ENCODE assay signal across 19 cellular contexts in the genomic region with DNA sequence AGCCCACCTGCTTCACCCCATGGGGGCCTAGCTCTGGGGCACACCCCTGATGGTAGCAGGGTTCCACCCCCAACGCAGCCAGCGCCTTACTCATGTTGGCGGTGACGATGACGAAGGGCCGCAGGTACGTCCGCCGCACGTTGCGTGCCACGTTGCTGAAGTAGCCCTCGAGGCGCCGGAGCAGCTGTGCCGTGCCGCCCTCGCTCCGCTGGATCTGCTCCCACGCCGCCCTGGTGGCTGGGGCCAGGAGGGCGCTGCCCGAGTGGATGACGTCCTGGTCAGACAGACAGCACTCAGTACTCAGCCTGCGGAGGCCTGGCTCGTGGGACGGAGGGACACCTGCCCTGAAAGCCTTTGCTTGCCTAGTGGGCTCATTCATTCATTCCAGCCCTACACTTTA. TPM values are rescaled to one million over a fixed set of nuclear protein-coding genes. Genes with fewer than 3 reads are reported as not detected.
DNase-seq lines count a peak whose midpoint lies in the region; TF ChIP-seq lines count a peak whose summit lies in the region.
"Had no signal": no experiment of that assay in that cellular context is flagged by ENCODE, and none has a peak within 500 bp of the region (broad histone marks: within the 10 kb centered on the region; RNA-seq: fewer than 3 reads in every experiment).

No MANE protein-coding gene starts in this region.

- H2BK5ac ChIP-seq in H9 (ENCODE audit: insufficient read length, low read length) = no peak overlapping the region
- H2BK5ac ChIP-seq in neuronal stem cell (ENCODE audit: low read length) = no peak overlapping the region

- H3K23ac ChIP-seq in H9 (ENCODE audit: insufficient read length, low read depth, low read length) (no peak overlapping the region), neuronal stem cell (ENCODE audit: low read depth, low read length, poor library complexity) (peak overlapping the region; percentile 80)

- H2BK12ac ChIP-seq in H9 (ENCODE audit: insufficient read length, low read depth, low read length) (no peak overlapping the region), neuronal stem cell (ENCODE audit: low read length) (peak overlapping the region; percentile 84)

- 0 out of 2 replicates have a peak, but pooled peaks have one; percentile 2 for TF ChIP-seq CTCF in AG04450 (IDR thresholded peaks at IDR 0.05; ENCODE audit: low read depth, low read length)
- TF ChIP-seq CTCF in H9 (conservative IDR thresholded peaks at IDR 0.05) = peak; percentile 53
- peak; percentile 38 for TF ChIP-seq CTCF in chondrocyte (IDR thresholded peaks at IDR 0.05)

- peaks cover 0 to 14% (median 11%) of the 10 kb centered on the region in 3 experiments; a peak in 4 of 7 replicates for H3K36me3 Mint-ChIP-seq in H9 (ENCODE audit: insufficient read depth in 1 of 3, low read depth in 3 of 3)
- peaks cover 9% of the 10 kb centered on the region for H3K36me3 Mint-ChIP-seq in chondrocyte (ENCODE audit: low read depth)
- H3K36me3 Mint-ChIP-seq: CD8-positive, alpha-beta T cell had no signal

- no peak overlapping the region for H3T11ph ChIP-seq in H9 (ENCODE audit: low read length)

- H2AFZ ChIP-seq in H9 (ENCODE audit: low read length) (no peak overlapping the region), neuronal stem cell (ENCODE audit: low read length) (no peak overlapping the region)

- H3K4me3 Mint-ChIP-seq in H9 (no peak overlapping the region), chondrocyte (ENCODE audit: unreplicated experiment) (no peak overlapping the region)
- H3K4me3 Mint-ChIP-seq: activated CD8-positive, alpha-beta T cell treated with anti-CD3 and anti-CD28 coated beads for 36 hours; CD8-positive, alpha-beta T cell; T-helper 2 cell treated with Interferon-gamma antibody and Interleukin-4, amounts not matched to agents 5 μg/mL and 100 μg/mL, for 36 hours had no signal

- no peak overlapping the region for H2BK15ac ChIP-seq in H9 (ENCODE audit: low read depth, low read length)
- no peak overlapping the region for H2BK15ac ChIP-seq in neuronal stem cell (ENCODE audit: low read length)

- DNase-seq in AG04450 (ENCODE audit: low read depth, low spot score) = no peak
- DNase-seq in H9 = no peak
- no peak for DNase-seq in chondrocyte (ENCODE audit: low spot score)
- DNase-seq in neuronal stem cell (ENCODE audit: low spot score) = no peak
- no peak for DNase-seq in dermis blood vessel endothelial cell
- no peak for DNase-seq in superior temporal gyrus (ENCODE audit: extremely low spot score)
- no peak for DNase-seq in globus pallidus (ENCODE audit: low spot score)
- DNase-seq: activated CD8-positive, alpha-beta T cell treated with anti-CD3 and anti-CD28 coated beads for 36 hours; activated naive CD4-positive, alpha-beta T cell; activated T-cell treated with anti-CD3 and anti-CD28 coated beads, Interleukin-2, amount 50 U/mL, for 1 hour; amygdala; CD8-positive, alpha-beta T cell; gastrocnemius medialis; IMR-90; kidney glomerular epithelial cell; NCI-H1694 treated with DMSO at 0.1 percent for 48 hours; NK-92 treated with Interleukin-12 subunit alpha and Interleukin-12 subunit beta, amount 100 ng/mL, for 24 hours had no signal

- no peak overlapping the region for H2AK5ac ChIP-seq in H9 (ENCODE audit: insufficient read length, low read length)
- H2AK5ac ChIP-seq in neuronal stem cell (ENCODE audit: low read depth, low read length) = no peak overlapping the region

- no peaks in the 10 kb centered on the region for H3K23me2 ChIP-seq in H9 (ENCODE audit: insufficient read length, low read depth, low read length, poor library complexity, severe bottlenecking)

- H3K4me1 Mint-ChIP-seq in H9 (peaks cover 2 to 7% of the 10 kb centered on the region in 2 experiments), chondrocyte (ENCODE audit: low read depth) (peaks cover 15% of the 10 kb centered on the region)

- H3K27me3 ChIP-seq in AG04450 (ENCODE audit: control insufficient read depth, insufficient read depth, low read length) (no peaks in the 10 kb centered on the region), H9 (ENCODE audit: insufficient read depth, low read length) (no peaks in the 10 kb centered on the region), neuronal stem cell (ENCODE audit: control insufficient read depth in 3 of 3, insufficient read depth in 3 of 3, low read depth in 1 of 3, low read length in 3 of 3) (no peaks in the 10 kb centered on the region)
- H3K27me3 ChIP-seq: gastrocnemius medialis, suprapubic skin had no signal

- H3K4me1 ChIP-seq in H9 (ENCODE audit: insufficient read depth, low read length) = no peaks in the 10 kb centered on the region
- peaks cover 0 to 2% of the 10 kb centered on the region in 2 donors for H3K4me1 ChIP-seq in neuronal stem cell (ENCODE audit: control insufficient read depth in 2 of 2, insufficient read depth in 1 of 2, low read depth in 1 of 2, low read length in 2 of 2)

- peaks cover 2 to 25% of the 10 kb centered on the region in 2 donors for H3K36me3 ChIP-seq in neuronal stem cell (replicated peaks in 1 of 2; ENCODE audit: control insufficient read depth in 2 of 2, insufficient read depth in 2 of 2, low read length in 2 of 2)
- H3K36me3 ChIP-seq: gastrocnemius medialis had no signal

- no peak overlapping the region for H4K5ac ChIP-seq in H9 (ENCODE audit: insufficient read length, low read depth, low read length)

- H2BK120ac ChIP-seq in H9 (ENCODE audit: low read depth, low read length, poor library complexity, severe bottlenecking) = no peak overlapping the region
- no peak overlapping the region for H2BK120ac ChIP-seq in neuronal stem cell (ENCODE audit: low read depth, low read length)

- H3K9me3 Mint-ChIP-seq in H9 = no peaks in the 10 kb centered on the region; a peak in 1 of 5 replicates
- H3K9me3 Mint-ChIP-seq in chondrocyte (ENCODE audit: low read depth) = no peaks in the 10 kb centered on the region
- H3K9me3 Mint-ChIP-seq: activated CD8-positive, alpha-beta T cell treated with anti-CD3 and anti-CD28 coated beads for 36 hours; CD8-positive, alpha-beta T cell; T-helper 2 cell treated with Interferon-gamma antibody and Interleukin-4, amounts not matched to agents 5 μg/mL and 100 μg/mL, for 36 hours had no signal

- H3K4ac ChIP-seq in H9 (ENCODE audit: low read depth, low read length) (no peak overlapping the region), neuronal stem cell (ENCODE audit: low read length) (peak overlapping the region; percentile 17)

- H3K79me1 ChIP-seq in H9 (ENCODE audit: insufficient read depth, low read depth, low read length, poor library complexity, severe bottlenecking) (no peaks in the 10 kb centered on the region), neuronal stem cell (ENCODE audit: low read depth, low read length) (no peaks in the 10 kb centered on the region)

- CTCF ChIA-PET in AG04450 (lab: Charles Lee) = interaction anchor here (0.7 kb wide), 1 partner anchor 19 kb away, joined by 4 read pairs; no protein-coding TSS in a partner anchor

- H3K4me2 ChIP-seq in H9 (ENCODE audit: insufficient read depth, insufficient read length, low read length) (no peak overlapping the region), neuronal stem cell (ENCODE audit: insufficient read depth, low read length, poor library complexity, severe bottlenecking) (no peak overlapping the region)

- H3K27ac Mint-ChIP-seq in H9 (no peak overlapping the region), chondrocyte (ENCODE audit: unreplicated experiment) (no peak overlapping the region)
- H3K27ac Mint-ChIP-seq: activated CD8-positive, alpha-beta T cell treated with anti-CD3 and anti-CD28 coated beads for 36 hours; CD8-positive, alpha-beta T cell; T-helper 2 cell treated with Interferon-gamma antibody and Interleukin-4, amounts not matched to agents 5 μg/mL and 100 μg/mL, for 36 hours had no signal

- no peak overlapping the region for H3K14ac ChIP-seq in H9 (ENCODE audit: insufficient read depth, low read length)
- H3K14ac ChIP-seq in neuronal stem cell (ENCODE audit: low read length) = no peak overlapping the region

- no peaks in the 10 kb centered on the region for H3K79me2 ChIP-seq in H9 (ENCODE audit: insufficient read depth, low read length)

- no peak overlapping the region for H3K4me3 ChIP-seq in AG04450 (ENCODE audit: low read depth, low read length)
- H3K4me3 ChIP-seq in neuronal stem cell (ENCODE audit: low read length in 2 of 2) = peak overlapping the region in 1 of 2 donors; percentile 67
- H3K4me3 ChIP-seq: gastrocnemius medialis, suprapubic skin had no signal

- no CpG with 5 or more reads among the region's 27 CpGs for WGBS in H9 (ENCODE audit: extremely low coverage, insufficient read length, low lambda C conversion rate)
- no CpG with 5 or more reads among the region's 27 CpGs for WGBS in neuronal stem cell (ENCODE audit: extremely low coverage in 2 of 2, insufficient read length in 2 of 2, insufficient replicate concordance in 1 of 2), 2 donors

- H4K8ac ChIP-seq in H9 (replicated peaks; ENCODE audit: insufficient read length, low read depth, low read length) (no peak overlapping the region), neuronal stem cell (ENCODE audit: low read depth, low read length) (no peak overlapping the region)

- POLR2A ChIA-PET in AG04450 (lab: Yijun Ruan, JAX) = no interaction called here

- no peak overlapping the region for H3K9ac ChIP-seq in H9 (ENCODE audit: extremely low read depth, insufficient read length, low read length)
- H3K9ac ChIP-seq in neuronal stem cell (ENCODE audit: low read depth, low read length, poor library complexity) = no peak overlapping the region

- H4K91ac ChIP-seq in H9 (ENCODE audit: insufficient read length, low read depth, low read length) (no peak overlapping the region), neuronal stem cell (ENCODE audit: low read depth, low read length, poor library complexity) (no peak overlapping the region)

- H2BK20ac ChIP-seq in H9 (ENCODE audit: low read depth, low read length, poor library complexity, severe bottlenecking) = no peak overlapping the region

- H3K27ac ChIP-seq in AG04450 (ENCODE audit: low read depth, low read length) = no peak overlapping the region
- no peak overlapping the region for H3K27ac ChIP-seq in H9 (ENCODE audit: insufficient read length, low read depth, low read length)
- no peak overlapping the region for H3K27ac ChIP-seq in neuronal stem cell (replicated peaks; ENCODE audit: low read length)
- H3K27ac ChIP-seq: gastrocnemius medialis, suprapubic skin had no signal

- H3K18ac ChIP-seq in H9 (ENCODE audit: insufficient read length, low read depth, low read length) = no peak overlapping the region
- peak overlapping the region; percentile 65 for H3K18ac ChIP-seq in neuronal stem cell (ENCODE audit: low read length)

- H3K27me3 Mint-ChIP-seq in H9 (ENCODE audit: low read depth) = no peaks in the 10 kb centered on the region
- no peaks in the 10 kb centered on the region for H3K27me3 Mint-ChIP-seq in chondrocyte (ENCODE audit: low read depth)
- H3K27me3 Mint-ChIP-seq: activated CD8-positive, alpha-beta T cell treated with anti-CD3 and anti-CD28 coated beads for 36 hours had no signal

- H3K56ac ChIP-seq in H9 (ENCODE audit: insufficient read length, low read depth, low read length) = no peak overlapping the region

- H4K20me1 ChIP-seq in H9 (ENCODE audit: control insufficient read depth, insufficient read depth, insufficient read length) = no peaks in the 10 kb centered on the region

- H3K9me3 ChIP-seq in AG04450 (ENCODE audit: control insufficient read depth, insufficient read depth, low read length) (no peaks in the 10 kb centered on the region; the same call in 1 of the 2 replicates), H9 (ENCODE audit: control insufficient read depth, low read depth, low read length) (no peaks in the 10 kb centered on the region), neuronal stem cell (replicated peaks in 1 of 2; ENCODE audit: control insufficient read depth in 2 of 2, insufficient read depth in 1 of 2, low read depth in 1 of 2, low read length in 2 of 2) (peaks cover 0 to 2% of the 10 kb centered on the region in 2 donors)
- H3K9me3 ChIP-seq: gastrocnemius medialis, suprapubic skin had no signal

RNA-seq across cellular contexts. Expression of a gene that starts 50.8 kb away (rescaled TPM):
- polyA plus RNA-seq in AG04450 (2011; rRNA removed) = 19.7 and 23.7 TPM in 2 replicates
- 20.7 TPM in 2 replicates for polyA minus RNA-seq in AG04450 (2011; rRNA and poly(A)+ RNA removed)
- 82.5 and 86.3 TPM in 2 replicates for total RNA-seq in H9 (2021)
- 26.5 to 39.2 TPM (median 27.3 TPM) in 3 replicates for total RNA-seq in chondrocyte
- polyA plus RNA-seq in neuronal stem cell (2013, experiment 1 of 2) = 30.9 TPM
- polyA plus RNA-seq in neuronal stem cell (2013, experiment 2 of 2) = 33.3 TPM
- 29.3 and 35.1 TPM in 2 replicates for total RNA-seq in dermis blood vessel endothelial cell

Comparison
In these comparisons a context has a peak if more than half of its experiments do, and no peak if none do; other contexts are left out.
1. CTCF ChIP-seq: peak in every context shown above with its lines; median percentile 53 in H9; 38 in chondrocyte; 2 in AG04450.